Comparison of ENCODE assay signal across 33 cellular contexts in genomic region chr14:74014299-74014698, GRCh38. TPM values are rescaled to one million over a fixed set of nuclear protein-coding genes. Genes with fewer than 3 reads are reported as not detected.
DNase-seq lines count a peak whose midpoint lies in the region; ATAC-seq, FAIRE-seq and TF ChIP-seq lines count a peak whose summit lies in the region.
"Had no signal": no experiment of that assay in that cellular context is flagged by ENCODE, and none has a peak within 500 bp of the region (broad histone marks: within the 10 kb centered on the region; RNA-seq: fewer than 3 reads in every experiment).

No MANE protein-coding gene starts in this region.

- intact Hi-C loops in MCF 10A (cut with micrococcal nuclease) = no loop called here
- intact Hi-C loops in mammary epithelial cell (cut with micrococcal nuclease) = no loop called here

- peaks cover 33% of the 10 kb centered on the region for H3K36me3 Mint-ChIP-seq in MCF 10A (ENCODE audit: insufficient read depth, unreplicated experiment)
- peaks cover 12% of the 10 kb centered on the region for H3K36me3 Mint-ChIP-seq in activated naive CD8-positive, alpha-beta T cell treated with anti-CD3 and anti-CD28 coated beads, Interleukin-2, amount 50 U/mL, for 24 hours (ENCODE audit: low read depth)

- peaks cover 4% of the 10 kb centered on the region for H3K36me3 ChIP-seq in mammary epithelial cell (ENCODE audit: insufficient read depth, low read length)
- H3K36me3 ChIP-seq in small intestine (ENCODE audit: control insufficient read depth in 2 of 2, insufficient read depth in 2 of 2, low read length in 2 of 2) = peaks cover 0 to 2% of the 10 kb centered on the region in 2 donors
- H3K36me3 ChIP-seq: brain microvascular endothelial cell had no signal

- in situ Hi-C loops in mammary epithelial cell (cut with MboI; ENCODE audit: low sequenced_read_pairs in 2 of 2) = no loop called here

- no peak overlapping the region for H3K27ac Mint-ChIP-seq in MCF 10A (ENCODE audit: low read depth, unreplicated experiment)
- H3K27ac Mint-ChIP-seq in activated naive CD8-positive, alpha-beta T cell treated with anti-CD3 and anti-CD28 coated beads, Interleukin-2, amount 50 U/mL, for 24 hours = no peak overlapping the region
- H3K27ac Mint-ChIP-seq: activated B cell treated with CpG ODN at 0.5 μM for 24 hours, GM23338, HFFc6, nephron progenitor cell had no signal

- no peaks in the 10 kb centered on the region for H3K9me3 Mint-ChIP-seq in MCF 10A (ENCODE audit: unreplicated experiment)
- H3K9me3 Mint-ChIP-seq in activated naive CD8-positive, alpha-beta T cell treated with anti-CD3 and anti-CD28 coated beads, Interleukin-2, amount 50 U/mL, for 24 hours = no peaks in the 10 kb centered on the region
- H3K9me3 Mint-ChIP-seq: activated B cell treated with CpG ODN at 0.5 μM for 24 hours; CD4-positive, alpha-beta memory T cell; GM23338; HFFc6; nephron progenitor cell had no signal

- no peak overlapping the region for H3K27ac ChIP-seq in mammary epithelial cell (ENCODE audit: insufficient read depth, low read depth, low read length)
- no peak overlapping the region for H3K27ac ChIP-seq in small intestine (ENCODE audit: low read depth in 1 of 2, low read length in 1 of 2)
- H3K27ac ChIP-seq: adrenal gland, brain microvascular endothelial cell, epithelial cell of prostate, gastrocnemius medialis, tibial artery had no signal

- H4K20me1 ChIP-seq in mammary epithelial cell (ENCODE audit: insufficient read depth, low read length) = no peaks in the 10 kb centered on the region

- POLR2A ChIA-PET in MCF 10A (lab: Yijun Ruan, JAX) = no interaction called here

- BruUV-seq in MCF 10A (replicated peaks; lab: Mats Ljungman, UMichigan) (no TSS peak), mammary epithelial cell (replicated peaks; lab: Mats Ljungman, UMichigan) (no TSS peak)

- H3K9me3 ChIP-seq in mammary epithelial cell (replicated peaks; ENCODE audit: insufficient read depth, low read length) (no peaks in the 10 kb centered on the region), small intestine (ENCODE audit: control insufficient read depth, low read depth) (no peaks in the 10 kb centered on the region)
- H3K9me3 ChIP-seq: adrenal gland, gastrocnemius medialis, mucosa of descending colon, tibial artery had no signal

- 93% methylated on average over 1 of the region's 1 CpG for WGBS in mammary epithelial cell (ENCODE audit: low coverage, missing lambda C conversion rate)
- 24 to 81% (median 58%) methylated on average over 1 of the region's 1 CpG for WGBS in small intestine, 3 donors

- CTCF ChIA-PET in MCF 10A (lab: Yijun Ruan, JAX) = no interaction called here
- CTCF ChIA-PET in mammary epithelial cell (lab: Charles Lee; ENCODE audit: low non-redundant PET) = no interaction called here

- no peak for ATAC-seq in activated naive CD8-positive, alpha-beta T cell treated with anti-CD3 and anti-CD28 coated beads, Interleukin-2, amount 50 U/mL, for 24 hours
- ATAC-seq in GM21717 (IDR thresholded peaks at IDR 0.05; ENCODE audit: unreplicated experiment) = no peak
- ATAC-seq: gastrocnemius medialis, GM23338, mucosa of descending colon had no signal

- FAIRE-seq in small intestine (lab: Jason Lieb, UNC) = no peak
- FAIRE-seq: A204.1 had no signal

- H3K4me1 ChIP-seq in mammary epithelial cell (ENCODE audit: insufficient read depth, low read length) (no peaks in the 10 kb centered on the region), small intestine (ENCODE audit: control insufficient read depth in 2 of 2, insufficient read depth in 1 of 2, low read depth in 1 of 2, low read length in 1 of 2) (peaks cover 0 to 4% of the 10 kb centered on the region in 2 donors)

- H2AFZ ChIP-seq in mammary epithelial cell (ENCODE audit: low read depth, low read length) = no peak overlapping the region
- H2AFZ ChIP-seq: GM23338 had no signal

- H3K79me2 ChIP-seq in mammary epithelial cell (ENCODE audit: insufficient read depth, low read length) = peaks cover 3% of the 10 kb centered on the region

- H3K27me3 ChIP-seq in mammary epithelial cell (ENCODE audit: insufficient read depth, low read length) = no peaks in the 10 kb centered on the region
- H3K27me3 ChIP-seq in small intestine (ENCODE audit: control insufficient read depth in 2 of 2, insufficient read depth in 2 of 2, low read length in 2 of 2) = no peaks in the 10 kb centered on the region
- H3K27me3 ChIP-seq: adrenal gland, brain microvascular endothelial cell, gastrocnemius medialis, tibial artery had no signal

- H3K9ac ChIP-seq in mammary epithelial cell (ENCODE audit: insufficient read depth, low read length) = no peak overlapping the region

- H3K4me3 Mint-ChIP-seq in MCF 10A (ENCODE audit: unreplicated experiment) = no peak overlapping the region
- H3K4me3 Mint-ChIP-seq in activated naive CD8-positive, alpha-beta T cell treated with anti-CD3 and anti-CD28 coated beads, Interleukin-2, amount 50 U/mL, for 24 hours = no peak overlapping the region
- H3K4me3 Mint-ChIP-seq: activated B cell treated with CpG ODN at 0.5 μM for 24 hours; CD4-positive, alpha-beta memory T cell; GM23338; HFFc6; nephron progenitor cell had no signal

- TF ChIP-seq CTCF in MCF 10A (IDR thresholded peaks at IDR 0.05; ENCODE audit: unreplicated experiment) (no peak), mammary epithelial cell (conservative IDR thresholded peaks at IDR 0.05 in 1 of 2, IDR thresholded peaks at IDR 0.05 in 1 of 2; ENCODE audit: extremely low read depth in 1 of 2, insufficient read depth in 1 of 2, low read depth in 1 of 2, low read length in 2 of 2) (no peak)

- DNase-seq in MCF 10A (ENCODE audit: unreplicated experiment) (peak; percentile 31), mammary epithelial cell (no peak), amniotic epithelial cell (ENCODE audit: low read depth) (peak; percentile 47), iris pigment epithelial cell (ENCODE audit: low read depth) (peak; percentile 8), small intestine (peak; percentile 67), COLO668 (lab: John Stamatoyannopoulos, UW; ENCODE audit: unreplicated experiment) (no peak)
- DNase-seq in activated naive CD8-positive, alpha-beta T cell treated with anti-CD3 and anti-CD28 coated beads, Interleukin-2, amount 50 U/mL, for 24 hours = no peak
- DNase-seq: activated B cell treated with CpG ODN at 0.5 μM for 24 hours; activated CD4-positive, alpha-beta T cell treated with anti-CD3 and anti-CD28 coated beads, Interleukin-2, amount 50 U/mL, for 1 hour; activated naive CD4-positive, alpha-beta T cell treated with Interleukin-2 at 50 U/mL for 16 hours; adrenal gland; brain microvascular endothelial cell; CD4-positive, alpha-beta memory T cell; DMS79; gastrocnemius medialis; HFFc6; hypothalamus; Kasumi-1; mucosa of descending colon; NCI-H2029; NCI-H526 treated with DMSO at 0.1 percent for 48 hours; nephron progenitor cell; SIG-M5; stimulated activated CD4-positive, alpha-beta T cell treated with anti-CD3 and anti-CD28 coated beads, Interleukin-1b, Interleukin-23, amount 100 ng/mL, for 48 hours; stimulated activated CD8-positive, alpha-beta memory T cell treated with anti-CD3 and anti-CD28 coated beads, Interleukin-4, amount 100 ng/mL, for 48 hours; SW 1271; T-helper 9 cell; tibial artery had no signal

- dilution Hi-C loops in mammary epithelial cell (cut with HindIII; ENCODE audit: low sequenced_read_pairs) = no loop called here

- no peaks in the 10 kb centered on the region for H3K27me3 Mint-ChIP-seq in MCF 10A (ENCODE audit: insufficient read depth, unreplicated experiment)
- no peaks in the 10 kb centered on the region for H3K27me3 Mint-ChIP-seq in activated naive CD8-positive, alpha-beta T cell treated with anti-CD3 and anti-CD28 coated beads, Interleukin-2, amount 50 U/mL, for 24 hours
- H3K27me3 Mint-ChIP-seq: activated B cell treated with CpG ODN at 0.5 μM for 24 hours; CD4-positive, alpha-beta memory T cell had no signal

- H3K4me1 Mint-ChIP-seq in MCF 10A (ENCODE audit: insufficient read depth, unreplicated experiment) = peaks cover 6% of the 10 kb centered on the region
- H3K4me1 Mint-ChIP-seq in activated naive CD8-positive, alpha-beta T cell treated with anti-CD3 and anti-CD28 coated beads, Interleukin-2, amount 50 U/mL, for 24 hours = peaks cover 9% of the 10 kb centered on the region
- H3K4me1 Mint-ChIP-seq: GM23338 had no signal

- H3K4me3 ChIP-seq in mammary epithelial cell (replicated peaks in 1 of 3; ENCODE audit: insufficient read depth in 1 of 3, low read depth in 2 of 3, low read length in 3 of 3) = no peak overlapping the region
- H3K4me3 ChIP-seq in small intestine (ENCODE audit: low read depth in 1 of 2, low read length in 2 of 2) = no peak overlapping the region
- H3K4me3 ChIP-seq: adrenal gland, gastrocnemius medialis, GM23338, mucosa of descending colon, smooth muscle cell, tibial artery had no signal

- no peak overlapping the region for H3K4me2 ChIP-seq in mammary epithelial cell (ENCODE audit: insufficient read depth, low read depth, low read length)
- H3K4me2 ChIP-seq: GM23338, smooth muscle cell had no signal

RNA-seq across cellular contexts. Expression of gene ENTPD5, which starts 4.8 kb away (rescaled TPM):
- total RNA-seq in MCF 10A (2022) = 13.9 and 15.8 TPM in 2 replicates
- 10 to 100 TPM; 16.0 to 19.5 TPM for total RNA-seq in mammary epithelial cell
- 7.8 TPM for polyA plus RNA-seq in mammary epithelial cell
- 12.0 TPM for polyA minus RNA-seq in mammary epithelial cell
- polyA plus RNA-seq in small intestine = 10 to 100 TPM; 17.4 to 38.7 (median 23.5) TPM

RNA-seq across cellular contexts. Expression of gene BBOF1, which starts 4.8 kb away (rescaled TPM):
- total RNA-seq in MCF 10A (2022) (2.0 and 4.2 TPM in 2 replicates), mammary epithelial cell (1 to 10 TPM; 2.4 to 7.2 TPM)
- polyA plus RNA-seq in mammary epithelial cell (0.90 TPM), small intestine (1 to 10 TPM in 2 of 3 donors, under 1 TPM in 1; 0.89 to 2.4 (median 1.4) TPM)
- polyA minus RNA-seq in mammary epithelial cell = 0.31 TPM

Comparison
In these comparisons a context has a peak if more than half of its experiments do, and no peak if none do; other contexts are left out.
1. DNase-seq: peak in MCF 10A (single experiment), amniotic epithelial cell (single experiment), iris pigment epithelial cell (single experiment) and small intestine (single experiment); none in mammary epithelial cell (single experiment), COLO668 (single experiment) and activated naive CD8-positive, alpha-beta T cell treated with anti-CD3 and anti-CD28 coated beads, Interleukin-2, amount 50 U/mL, for 24 hours (single experiment).